10 cellular contexts compared by ENCODE assay signal in genomic region chr12:46385439-46385838, GRCh38. TPM values are rescaled to one million over a fixed set of nuclear protein-coding genes. Genes with fewer than 3 reads are reported as not detected.
DNase-seq lines count a peak whose midpoint lies in the region; ATAC-seq and TF ChIP-seq lines count a peak whose summit lies in the region.
"Had no signal": no experiment of that assay in that cellular context is flagged by ENCODE, and none has a peak within 500 bp of the region (broad histone marks: within the 10 kb centered on the region; RNA-seq: fewer than 3 reads in every experiment).

No MANE protein-coding gene starts in this region.

- no peaks in the 10 kb centered on the region for H3K27me3 ChIP-seq in suprapubic skin

- H3K9me3 Mint-ChIP-seq in activated B cell treated with CpG ODN at 0.5 μM for 24 hours, result no peaks in the 10 kb centered on the region

- H3K36me3 ChIP-seq in suprapubic skin, result no peaks in the 10 kb centered on the region

- TF ChIP-seq CTCF in activated B cell treated with CpG ODN at 0.5 μM for 24 hours (IDR thresholded peaks at IDR 0.05), result no peak
- no peak for TF ChIP-seq CTCF in suprapubic skin (IDR thresholded peaks at IDR 0.05)

- H3K4me1 Mint-ChIP-seq in activated B cell treated with CpG ODN at 0.5 μM for 24 hours, result peaks cover 68% of the 10 kb centered on the region

- intact Hi-C loops in activated B cell treated with CpG ODN at 0.5 μM for 24 hours (cut with micrococcal nuclease), result loop anchor here (5.0 to 10.0 kb wide), 4 partner anchors 49 to 1427 kb away; no protein-coding TSS in a partner anchor

- peak overlapping the region; percentile 38 for H3K4me3 Mint-ChIP-seq in activated B cell treated with CpG ODN at 0.5 μM for 24 hours

- CTCF ChIA-PET in activated B cell treated with CpG ODN at 0.5 μM for 24 hours (lab: Charles Lee), result interaction anchor here (1.6 kb wide), 1 partner anchor 276 kb away, joined by 4 read pairs; no protein-coding TSS in a partner anchor

- 59% methylated on average over 5 of the region's 5 CpGs for WGBS in suprapubic skin

- no peak for TF ChIP-seq POLR2A in suprapubic skin (IDR thresholded peaks at IDR 0.05)

- no peaks in the 10 kb centered on the region for H3K9me3 ChIP-seq in suprapubic skin

- H3K27ac Mint-ChIP-seq in activated B cell treated with CpG ODN at 0.5 μM for 24 hours, result peak overlapping the region; percentile 94

- peaks cover 73% of the 10 kb centered on the region for H3K4me1 ChIP-seq in suprapubic skin

- DNase-seq in DMS53 (lab: John Stamatoyannopoulos, UW) (peak; percentile 50), DMS53 treated with DMSO at 0.1 percent for 48 hours (lab: John Stamatoyannopoulos, UW; ENCODE audit: unreplicated experiment) (no peak), activated B cell treated with CpG ODN at 0.5 μM for 24 hours (no peak), left lobe of liver (ENCODE audit: low spot score) (peak; percentile 73), suprapubic skin (ENCODE audit: low spot score in 2 of 2) (no peak), HT-29 (ENCODE audit: low spot score) (no peak), dermis blood vessel endothelial cell (no peak), A172 (ENCODE audit: low spot score) (no peak)
- DNase-seq: NCI-H2081, T1000 had no signal

- TF ChIP-seq EP300 in suprapubic skin (IDR thresholded peaks at IDR 0.05), result no peak

- ATAC-seq in activated B cell treated with CpG ODN at 0.5 μM for 24 hours (ENCODE audit: low read depth) (no peak), left lobe of liver (peak; percentile 28)

- H3K27ac ChIP-seq in suprapubic skin, result peak overlapping the region; percentile 97

- POLR2A ChIA-PET in activated B cell treated with CpG ODN at 0.5 μM for 24 hours (lab: Charles Lee), result interaction anchor here (0.5 to 9.0 kb wide), 6 partner anchors 13 to 394 kb away, joined by 4 to 166 read pairs (median 4); partner anchors contain the start of genes SLC38A1 and SLC38A2

- no peak overlapping the region for H3K4me3 ChIP-seq in suprapubic skin

- H3K27me3 Mint-ChIP-seq in activated B cell treated with CpG ODN at 0.5 μM for 24 hours, result no peaks in the 10 kb centered on the region

- H3K36me3 Mint-ChIP-seq in activated B cell treated with CpG ODN at 0.5 μM for 24 hours (ENCODE audit: low read depth), result no peaks in the 10 kb centered on the region

RNA-seq across cellular contexts. Expression of gene SLC38A2, which starts 12.9 kb away (rescaled TPM):
- 231 and 247 TPM in 2 replicates for total RNA-seq in activated B cell treated with CpG ODN at 0.5 μM for 24 hours
- total RNA-seq in left lobe of liver, result 82.2 TPM
- 1,000 to 10,000 TPM in 1 of 4 donors, 100 to 1,000 TPM in 3; 632 to 1,386 (median 819) TPM for total RNA-seq in suprapubic skin
- 67.9 and 74.4 TPM in 2 replicates for total RNA-seq in HT-29 (2014; rRNA removed; shearing (Covaris generic))
- 618 and 745 TPM in 2 replicates for total RNA-seq in dermis blood vessel endothelial cell
- 140 and 141 TPM in 2 replicates for total RNA-seq in A172 (2014; rRNA removed; shearing (Covaris generic))

Comparison
In these comparisons a context has a peak if more than half of its experiments do, and no peak if none do; other contexts are left out.
1. DNase-seq: peak in DMS53 (single experiment) and left lobe of liver (single experiment); none in DMS53 treated with DMSO at 0.1 percent for 48 hours (single experiment), activated B cell treated with CpG ODN at 0.5 μM for 24 hours (single experiment), suprapubic skin (0 of 2), HT-29 (single experiment), dermis blood vessel endothelial cell (single experiment) and A172 (single experiment).